ENCODE assay signal across 8 cellular contexts in genomic region chr16:84143784-84144199, GRCh38. TPM values are rescaled to one million over a fixed set of nuclear protein-coding genes. Genes with fewer than 3 reads are reported as not detected.
DNase-seq lines count a peak whose midpoint lies in the region; ATAC-seq, FAIRE-seq and TF ChIP-seq lines count a peak whose summit lies in the region.

No MANE protein-coding gene starts in this region.

- no peak for FAIRE-seq in keratinocyte (lab: Jason Lieb, UNC)
- FAIRE-seq in HTR-8/SVneo (lab: Jason Lieb, UNC) = no peak

- peak overlapping the region; percentile 75 to 95 (median 90) for H3K4me3 ChIP-seq in keratinocyte (ENCODE audit: control insufficient read depth in 2 of 3, extremely low read depth in 1 of 3, insufficient read depth in 2 of 3, low read depth in 1 of 3, low read length in 3 of 3)
- peak overlapping the region; percentile 66 to 92 (median 77) for H3K4me3 ChIP-seq in subcutaneous abdominal adipose tissue (ENCODE audit: low read depth in 1 of 5, low read length in 5 of 5)

- no peaks in the 10 kb centered on the region for H4K20me1 ChIP-seq in keratinocyte (ENCODE audit: control insufficient read depth, extremely low read depth, insufficient read depth, low read length)

- dilution Hi-C loops in keratinocyte (cut with MboI; ENCODE audit: extremely low pct_ligation_motif_present, low sequenced_read_pairs) = no loop called here

- peak overlapping the region; percentile 79 for H3K9ac ChIP-seq in keratinocyte (ENCODE audit: control insufficient read depth, extremely low read depth, insufficient read depth, low read length)
- H3K9ac ChIP-seq in subcutaneous abdominal adipose tissue (ENCODE audit: low read length in 5 of 5) = peak overlapping the region in 4 of 5 donors; percentile 48 to 84 (median 69)

- no peaks in the 10 kb centered on the region for H3K9me3 ChIP-seq in keratinocyte (ENCODE audit: control insufficient read depth, low read depth, low read length)
- H3K9me3 ChIP-seq in subcutaneous abdominal adipose tissue (ENCODE audit: control insufficient read depth in 5 of 5, low read length in 5 of 5) = no peaks in the 10 kb centered on the region

- H3K79me2 ChIP-seq in keratinocyte (ENCODE audit: control insufficient read depth, insufficient read depth, low read length) = no peaks in the 10 kb centered on the region

- H3K4me3 Mint-ChIP-seq in T-helper 1 cell treated with Interleukin-12 subunit alpha and Interleukin-12 subunit beta and Interleukin-4 antibody, amounts not matched to agents 30 μg/mL and 1 μg/mL, for 36 hours = peak overlapping the region; percentile 95
- H3K4me3 Mint-ChIP-seq in activated T-helper 17 cell treated with anti-CD3 and anti-CD28 coated beads, Interleukin-2, amount 50 U/mL, for 72 hours = peak overlapping the region; percentile 96

- ATAC-seq in activated T-helper 17 cell treated with anti-CD3 and anti-CD28 coated beads, Interleukin-2, amount 50 U/mL, for 72 hours (replicated peaks) = no peak
- ATAC-seq in GM21717 (IDR thresholded peaks at IDR 0.05; ENCODE audit: unreplicated experiment) = no peak

- H3K36me3 Mint-ChIP-seq in T-helper 1 cell treated with Interleukin-12 subunit alpha and Interleukin-12 subunit beta and Interleukin-4 antibody, amounts not matched to agents 30 μg/mL and 1 μg/mL, for 36 hours (ENCODE audit: low read depth) = no peaks in the 10 kb centered on the region
- peaks cover 6% of the 10 kb centered on the region for H3K36me3 Mint-ChIP-seq in activated T-helper 17 cell treated with anti-CD3 and anti-CD28 coated beads, Interleukin-2, amount 50 U/mL, for 72 hours (ENCODE audit: low read depth)

- TF ChIP-seq CTCF in keratinocyte (optimal IDR thresholded peaks at IDR 0.05 in 1 of 3, IDR thresholded peaks at IDR 0.05 in 1 of 3, conservative IDR thresholded peaks at IDR 0.05 in 1 of 3; ENCODE audit: extremely low read depth in 1 of 3, insufficient read depth in 2 of 3, low read length in 3 of 3) = no peak

- peaks cover 2% of the 10 kb centered on the region for H3K4me1 ChIP-seq in keratinocyte (ENCODE audit: control insufficient read depth, extremely low read depth, insufficient read depth, low read length)
- H3K4me1 ChIP-seq in subcutaneous abdominal adipose tissue (ENCODE audit: control insufficient read depth in 5 of 5, insufficient read depth in 5 of 5, low read length in 5 of 5) = peaks cover 2 to 24% (median 20%) of the 10 kb centered on the region in 5 donors

- peaks cover 20% of the 10 kb centered on the region for H3K27me3 Mint-ChIP-seq in T-helper 1 cell treated with Interleukin-12 subunit alpha and Interleukin-12 subunit beta and Interleukin-4 antibody, amounts not matched to agents 30 μg/mL and 1 μg/mL, for 36 hours (ENCODE audit: low read depth)
- no peaks in the 10 kb centered on the region for H3K27me3 Mint-ChIP-seq in activated T-helper 17 cell treated with anti-CD3 and anti-CD28 coated beads, Interleukin-2, amount 50 U/mL, for 72 hours

- H3K27me3 ChIP-seq in keratinocyte (ENCODE audit: control insufficient read depth, extremely low read depth, insufficient read depth, low read length) (no peaks in the 10 kb centered on the region), subcutaneous abdominal adipose tissue (ENCODE audit: control insufficient read depth in 5 of 5, insufficient read depth in 4 of 5, low read length in 5 of 5) (no peaks in the 10 kb centered on the region)

- DNase-seq in T-helper 1 cell (no peak), keratinocyte (ENCODE audit: low read depth, low spot score) (no peak), HTR-8/SVneo (ENCODE audit: insufficient read length, low spot score) (no peak)
- DNase-seq in effector CD8-positive, alpha-beta T cell (lab: John Stamatoyannopoulos, UW) = no peak

- peak overlapping the region; percentile 98 for H3K4me2 ChIP-seq in keratinocyte (ENCODE audit: control insufficient read depth, extremely low read depth, insufficient read depth, low read depth, low read length)

- H3K36me3 ChIP-seq in keratinocyte (ENCODE audit: control insufficient read depth in 2 of 2, extremely low read depth in 1 of 2, insufficient read depth in 2 of 2, low read length in 2 of 2) = no peaks in the 10 kb centered on the region
- H3K36me3 ChIP-seq in subcutaneous abdominal adipose tissue (ENCODE audit: control insufficient read depth in 5 of 5, insufficient read depth in 5 of 5, low read length in 5 of 5) = no peaks in the 10 kb centered on the region

- peak overlapping the region; percentile 89 for H3K27ac Mint-ChIP-seq in T-helper 1 cell treated with Interleukin-12 subunit alpha and Interleukin-12 subunit beta and Interleukin-4 antibody, amounts not matched to agents 30 μg/mL and 1 μg/mL, for 36 hours
- H3K27ac Mint-ChIP-seq in activated T-helper 17 cell treated with anti-CD3 and anti-CD28 coated beads, Interleukin-2, amount 50 U/mL, for 72 hours = peak overlapping the region; percentile 93

- no peaks in the 10 kb centered on the region for H3K9me3 Mint-ChIP-seq in T-helper 1 cell treated with Interleukin-12 subunit alpha and Interleukin-12 subunit beta and Interleukin-4 antibody, amounts not matched to agents 30 μg/mL and 1 μg/mL, for 36 hours
- no peaks in the 10 kb centered on the region for H3K9me3 Mint-ChIP-seq in activated T-helper 17 cell treated with anti-CD3 and anti-CD28 coated beads, Interleukin-2, amount 50 U/mL, for 72 hours

- H3K9me1 ChIP-seq in keratinocyte (ENCODE audit: control insufficient read depth, extremely low read depth, insufficient read depth, low read length) = no peaks in the 10 kb centered on the region

- no peak overlapping the region for H2AFZ ChIP-seq in keratinocyte (ENCODE audit: control insufficient read depth, low read length)

- peaks cover 16% of the 10 kb centered on the region for H3K4me1 Mint-ChIP-seq in T-helper 1 cell treated with Interleukin-12 subunit alpha and Interleukin-12 subunit beta and Interleukin-4 antibody, amounts not matched to agents 30 μg/mL and 1 μg/mL, for 36 hours (ENCODE audit: low read depth)
- peaks cover 20% of the 10 kb centered on the region for H3K4me1 Mint-ChIP-seq in activated T-helper 17 cell treated with anti-CD3 and anti-CD28 coated beads, Interleukin-2, amount 50 U/mL, for 72 hours

- H3K27ac ChIP-seq in keratinocyte (ENCODE audit: control insufficient read depth, insufficient read depth, low read length) = no peak overlapping the region
- peak overlapping the region; percentile 24 for H3K27ac ChIP-seq in subcutaneous abdominal adipose tissue (ENCODE audit: low read depth, low read length)

RNA-seq across cellular contexts. Expression of gene HSDL1, which starts 1.2 kb away (rescaled TPM):
- 10 to 100 TPM in 1 of 2 donors, 1 to 10 TPM in 1; 9.9 to 14.6 TPM for total RNA-seq in activated T-helper 17 cell treated with anti-CD3 and anti-CD28 coated beads, Interleukin-2, amount 50 U/mL, for 72 hours
- polyA plus RNA-seq in keratinocyte = 13.3 to 18.1 TPM (median 14.9 TPM) in 3 replicates
- polyA plus RNA-seq in keratinocyte (2011; ENCODE audit: low read depth) = 15.7 TPM
- 9.7 and 17.3 TPM in 2 replicates for polyA plus RNA-seq in keratinocyte (2011; cell fraction: cytosol; rRNA removed)
- 17.7 and 20.8 TPM in 2 replicates for polyA plus RNA-seq in keratinocyte (2011; cell fraction: nucleus; rRNA removed)
- polyA plus RNA-seq in keratinocyte (2012; ENCODE audit: low replicate concordance) = 10.2 and 12.5 TPM in 2 replicates
- polyA minus RNA-seq in keratinocyte = 5.1 to 17.3 TPM (median 16.3 TPM) in 3 replicates
- 14.8 TPM for polyA minus RNA-seq in keratinocyte (2011; cell fraction: cytosol; rRNA and poly(A)+ RNA removed)
- 9.0 and 11.0 TPM in 2 replicates for polyA minus RNA-seq in keratinocyte (2011; cell fraction: nucleus; rRNA and poly(A)+ RNA removed)

RNA-seq across cellular contexts. Expression of gene DNAAF1, which starts 1.3 kb away (rescaled TPM):
- total RNA-seq in activated T-helper 17 cell treated with anti-CD3 and anti-CD28 coated beads, Interleukin-2, amount 50 U/mL, for 72 hours = under 1 TPM in 1 of 2 donors, not detected in 1; 0.21 TPM
- polyA plus RNA-seq in keratinocyte = 0.01 TPM in 1 of 3 replicates, not detected in the others
- not detected for polyA plus RNA-seq in keratinocyte (2011; ENCODE audit: low read depth)
- polyA plus RNA-seq in keratinocyte (2011; cell fraction: cytosol; rRNA removed) = not detected in 2 replicates
- 0.05 and 0.15 TPM in 2 replicates for polyA plus RNA-seq in keratinocyte (2011; cell fraction: nucleus; rRNA removed)
- 0.03 and 1.4 TPM in 2 replicates for polyA plus RNA-seq in keratinocyte (2012; ENCODE audit: low replicate concordance)
- polyA minus RNA-seq in keratinocyte = not detected in 3 replicates
- polyA minus RNA-seq in keratinocyte (2011; cell fraction: cytosol; rRNA and poly(A)+ RNA removed) = not detected
- not detected in 2 replicates for polyA minus RNA-seq in keratinocyte (2011; cell fraction: nucleus; rRNA and poly(A)+ RNA removed)

RNA-seq across cellular contexts. Expression of gene MBTPS1, which starts 27.1 kb away (rescaled TPM):
- total RNA-seq in activated T-helper 17 cell treated with anti-CD3 and anti-CD28 coated beads, Interleukin-2, amount 50 U/mL, for 72 hours = 10 to 100 TPM; 44.0 to 54.4 TPM
- 47.5 to 56.0 TPM (median 52.5 TPM) in 3 replicates for polyA plus RNA-seq in keratinocyte
- 52.2 TPM for polyA plus RNA-seq in keratinocyte (2011; ENCODE audit: low read depth)
- 37.7 and 49.6 TPM in 2 replicates for polyA plus RNA-seq in keratinocyte (2011; cell fraction: cytosol; rRNA removed)
- polyA plus RNA-seq in keratinocyte (2011; cell fraction: nucleus; rRNA removed) = 102 and 110 TPM in 2 replicates
- 24.9 and 45.0 TPM in 2 replicates for polyA plus RNA-seq in keratinocyte (2012; ENCODE audit: low replicate concordance)
- polyA minus RNA-seq in keratinocyte = 67.1 to 98.1 TPM (median 81.7 TPM) in 3 replicates
- 96.9 TPM for polyA minus RNA-seq in keratinocyte (2011; cell fraction: cytosol; rRNA and poly(A)+ RNA removed)
- polyA minus RNA-seq in keratinocyte (2011; cell fraction: nucleus; rRNA and poly(A)+ RNA removed) = 111 and 149 TPM in 2 replicates

RNA-seq across cellular contexts. Expression of gene TAF1C, which starts 43.1 kb away (rescaled TPM):
- 10 to 100 TPM; 37.0 to 44.9 TPM for total RNA-seq in activated T-helper 17 cell treated with anti-CD3 and anti-CD28 coated beads, Interleukin-2, amount 50 U/mL, for 72 hours
- polyA plus RNA-seq in keratinocyte = 6.5 to 11.4 TPM (median 9.9 TPM) in 3 replicates
- 8.0 TPM for polyA plus RNA-seq in keratinocyte (2011; ENCODE audit: low read depth)
- polyA plus RNA-seq in keratinocyte (2011; cell fraction: cytosol; rRNA removed) = 2.8 and 4.0 TPM in 2 replicates
- polyA plus RNA-seq in keratinocyte (2011; cell fraction: nucleus; rRNA removed) = 52.4 and 61.1 TPM in 2 replicates
- polyA plus RNA-seq in keratinocyte (2012; ENCODE audit: low replicate concordance) = 14.6 and 15.1 TPM in 2 replicates
- polyA minus RNA-seq in keratinocyte = 12.1 to 32.3 TPM (median 16.4 TPM) in 3 replicates
- polyA minus RNA-seq in keratinocyte (2011; cell fraction: cytosol; rRNA and poly(A)+ RNA removed) = 8.2 TPM
- polyA minus RNA-seq in keratinocyte (2011; cell fraction: nucleus; rRNA and poly(A)+ RNA removed) = 15.7 and 15.8 TPM in 2 replicates

RNA-seq across cellular contexts. Expression of gene ADAD2, which starts 47.2 kb away (rescaled TPM):
- not detected for total RNA-seq in activated T-helper 17 cell treated with anti-CD3 and anti-CD28 coated beads, Interleukin-2, amount 50 U/mL, for 72 hours
- not detected in 3 replicates for polyA plus RNA-seq in keratinocyte
- not detected for polyA plus RNA-seq in keratinocyte (2011; ENCODE audit: low read depth)
- polyA plus RNA-seq in keratinocyte (2011; cell fraction: cytosol; rRNA removed) = not detected in 2 replicates
- not detected in 2 replicates for polyA plus RNA-seq in keratinocyte (2011; cell fraction: nucleus; rRNA removed)
- polyA plus RNA-seq in keratinocyte (2012; ENCODE audit: low replicate concordance) = not detected in 2 replicates
- polyA minus RNA-seq in keratinocyte = not detected in 3 replicates
- polyA minus RNA-seq in keratinocyte (2011; cell fraction: cytosol; rRNA and poly(A)+ RNA removed) = not detected
- not detected in 2 replicates for polyA minus RNA-seq in keratinocyte (2011; cell fraction: nucleus; rRNA and poly(A)+ RNA removed)
